Comparison of ENCODE assay signal across 8 cellular contexts in the genomic region with DNA sequence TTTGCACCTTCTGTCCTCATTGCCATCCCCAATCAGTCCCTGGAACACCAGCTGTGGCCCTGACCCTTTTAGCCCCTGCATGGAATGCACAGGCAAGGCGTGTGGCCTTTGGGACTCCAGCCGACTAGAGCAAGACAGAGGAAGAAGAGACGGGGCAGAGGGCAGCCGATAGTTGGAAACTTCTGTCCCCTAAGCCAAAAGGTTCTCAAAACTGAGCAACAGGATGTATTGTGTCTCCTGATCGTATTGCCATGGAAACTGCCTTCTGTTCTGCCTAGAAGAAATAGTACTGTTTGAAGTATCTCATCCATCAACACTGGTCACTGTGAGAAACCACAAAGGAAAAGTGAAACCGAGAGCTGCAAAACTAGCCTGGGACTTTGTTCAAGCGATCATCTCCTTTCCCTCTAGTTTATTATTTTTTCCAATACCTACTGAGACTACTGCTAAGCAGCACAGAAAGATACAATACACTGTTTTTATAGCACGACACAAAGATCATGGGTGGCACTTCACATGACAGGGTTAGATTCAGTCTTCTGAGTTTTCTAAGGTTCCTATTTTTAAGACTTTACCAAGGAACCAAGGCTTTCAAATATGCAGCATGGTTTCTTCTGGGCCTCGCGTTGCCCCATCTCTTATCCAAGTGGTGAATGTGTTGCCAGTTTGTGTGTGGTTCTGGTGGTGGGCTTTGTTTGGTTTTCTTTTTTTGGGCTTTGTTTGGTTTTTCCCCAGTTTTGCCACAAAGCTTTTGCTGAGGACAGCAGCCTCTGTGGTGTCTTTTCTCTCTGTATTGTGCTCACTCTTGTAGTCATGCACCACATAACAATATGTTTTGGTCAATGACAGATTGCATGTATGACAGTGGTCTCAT. TPM values are rescaled to one million over a fixed set of nuclear protein-coding genes. Genes with fewer than 3 reads are reported as not detected.
DNase-seq lines count a peak whose midpoint lies in the region; ATAC-seq and TF ChIP-seq lines count a peak whose summit lies in the region.

No MANE protein-coding gene starts in this region.

- H3K4me1 ChIP-seq in adipocyte (ENCODE audit: control insufficient read depth, insufficient read depth, low read length) = peaks cover 16% of the 10 kb centered on the region

- no peaks in the 10 kb centered on the region for H3K9me3 Mint-ChIP-seq in immature natural killer cell
- H3K9me3 Mint-ChIP-seq in stimulated activated naive CD8-positive, alpha-beta T cell treated with anti-CD3 and anti-CD28 coated beads, Interleukin-15, amount 100 ng/mL, for 72 hours = no peaks in the 10 kb centered on the region

- H3K4me1 Mint-ChIP-seq in immature natural killer cell = peaks cover 91 to 100% of the 10 kb centered on the region in 2 donors
- peaks cover 100% of the 10 kb centered on the region for H3K4me1 Mint-ChIP-seq in stimulated activated naive CD8-positive, alpha-beta T cell treated with anti-CD3 and anti-CD28 coated beads, Interleukin-15, amount 100 ng/mL, for 72 hours

- peaks cover 12 to 15% (median 13%) of the 10 kb centered on the region in 3 donors for H3K27me3 Mint-ChIP-seq in immature natural killer cell (ENCODE audit: low read depth in 3 of 3)
- no peaks in the 10 kb centered on the region for H3K27me3 Mint-ChIP-seq in stimulated activated naive CD8-positive, alpha-beta T cell treated with anti-CD3 and anti-CD28 coated beads, Interleukin-15, amount 100 ng/mL, for 72 hours

- ATAC-seq in GM21737 (IDR thresholded peaks at IDR 0.05; ENCODE audit: unreplicated experiment) = peak; percentile 46
- ATAC-seq in stimulated activated naive CD8-positive, alpha-beta T cell treated with anti-CD3 and anti-CD28 coated beads, Interleukin-15, amount 100 ng/mL, for 72 hours = peak; percentile 82

- H3K9ac ChIP-seq in adipocyte (ENCODE audit: low read length) = no peak overlapping the region

- no peaks in the 10 kb centered on the region for H3K27me3 ChIP-seq in adipocyte (replicated peaks; ENCODE audit: control insufficient read depth, insufficient read depth, low read length)

- H3K4me3 Mint-ChIP-seq in immature natural killer cell = peak overlapping the region; percentile 57 to 68 (median 65)
- peak overlapping the region; percentile 67 to 69 for H3K4me3 Mint-ChIP-seq in stimulated activated naive CD8-positive, alpha-beta T cell treated with anti-CD3 and anti-CD28 coated beads, Interleukin-15, amount 100 ng/mL, for 72 hours

- DNase-seq in GM12865 (ENCODE audit: low read depth) = peak; percentile 89
- DNase-seq in M059J (ENCODE audit: low read depth) = peak; percentile 96
- peak; percentile 38 for DNase-seq in adipocyte (ENCODE audit: low read depth)
- peak; percentile 86 to 89 (median 87) for DNase-seq in immature natural killer cell
- DNase-seq in stimulated activated naive CD8-positive, alpha-beta T cell treated with anti-CD3 and anti-CD28 coated beads, Interleukin-15, amount 100 ng/mL, for 72 hours = peak; percentile 50 to 75
- DNase-seq in NCI-H69 (lab: John Stamatoyannopoulos, UW) = no peak
- no peak for DNase-seq in NCI-H2227 treated with DMSO at 0.1 percent for 48 hours (lab: John Stamatoyannopoulos, UW)

- peak overlapping the region; percentile 83 to 93 (median 92) for H3K27ac Mint-ChIP-seq in immature natural killer cell
- H3K27ac Mint-ChIP-seq in stimulated activated naive CD8-positive, alpha-beta T cell treated with anti-CD3 and anti-CD28 coated beads, Interleukin-15, amount 100 ng/mL, for 72 hours = peak overlapping the region; percentile 91 to 98

- H3K4me3 ChIP-seq in GM12865 (ENCODE audit: low read depth, low read length) (peak overlapping the region; percentile 36), adipocyte (ENCODE audit: low read length) (peak overlapping the region; percentile 62)

- H3K36me3 ChIP-seq in adipocyte (ENCODE audit: control insufficient read depth, insufficient read depth, low read length, severe bottlenecking) = peaks cover 32% of the 10 kb centered on the region

- H3K36me3 Mint-ChIP-seq in immature natural killer cell = peaks cover 21 to 38% (median 36%) of the 10 kb centered on the region in 3 donors

- no peak for TF ChIP-seq CTCF in GM12865 (IDR thresholded peaks at IDR 0.05; ENCODE audit: insufficient read depth, low read depth, low read length, missing control alignments)

- H3K9me3 ChIP-seq in adipocyte (ENCODE audit: control insufficient read depth, low read length) = no peaks in the 10 kb centered on the region

RNA-seq across cellular contexts. Expression of gene GPR183, which starts 49.3 kb away (rescaled TPM):
- 0.12 and 0.74 TPM in 2 replicates for total RNA-seq in M059J (2014; rRNA removed; shearing (Covaris generic))
- 100 to 1,000 TPM in 1 of 3 donors, 10 to 100 TPM in 2; 63.2 to 154 (median 87.1) TPM for polyA plus RNA-seq in immature natural killer cell

Comparison
In these comparisons a context has a peak if more than half of its experiments do, and no peak if none do; other contexts are left out.
1. DNase-seq: peak in GM12865 (single experiment), M059J (single experiment), adipocyte (single experiment), immature natural killer cell (3 of 3) and stimulated activated naive CD8-positive, alpha-beta T cell treated with anti-CD3 and anti-CD28 coated beads, Interleukin-15, amount 100 ng/mL, for 72 hours (2 of 2); none in NCI-H69 (single experiment) and NCI-H2227 treated with DMSO at 0.1 percent for 48 hours (single experiment).